In the genomic region with DNA sequence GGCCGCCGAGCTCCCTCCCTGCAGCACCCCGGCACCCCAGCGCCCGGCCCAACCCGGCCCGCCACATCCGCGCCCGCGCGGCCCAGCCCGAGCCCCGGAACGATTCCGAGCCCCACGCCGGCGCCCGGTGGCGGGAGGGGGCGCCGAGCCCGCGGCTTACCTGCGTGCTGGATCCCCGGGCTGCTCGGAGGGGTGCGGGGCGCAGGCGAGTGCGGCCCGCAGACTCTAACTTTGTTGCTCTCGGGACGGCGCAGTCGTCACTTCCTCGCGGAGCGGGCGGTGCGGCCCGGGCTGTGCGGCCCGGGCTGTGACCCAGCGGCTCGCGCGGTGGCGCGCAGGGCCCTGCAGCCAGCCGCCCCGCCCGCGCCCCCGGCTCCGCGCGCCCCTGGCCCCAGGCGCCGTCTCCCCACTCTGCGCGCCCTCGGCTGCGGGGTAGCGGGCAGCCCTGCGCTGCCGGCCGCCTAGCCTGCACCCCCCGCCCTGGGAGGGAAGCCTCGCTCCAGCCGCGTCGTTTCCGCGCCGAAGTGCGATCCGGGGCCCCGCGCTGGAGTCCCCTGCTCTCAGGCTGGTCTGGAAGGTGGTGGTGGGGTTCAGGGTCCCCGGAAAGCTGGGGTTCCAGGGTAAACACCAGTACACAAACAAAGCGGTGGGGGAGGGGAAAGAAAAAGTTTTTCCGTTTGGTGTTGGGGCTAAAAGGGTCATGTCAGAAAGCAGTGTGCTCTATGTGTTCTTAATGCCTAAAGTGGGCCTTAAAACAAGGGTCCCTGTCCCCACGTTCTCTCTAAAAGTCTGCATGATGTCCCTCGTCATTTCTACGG, we compare ENCODE assay signal across 1 cellular context.
TF ChIP-seq lines count a peak whose summit lies in the region.

No MANE protein-coding gene starts in this region.

TF ChIP-seq in SK-N-SH treated with all-trans-retinoic acid at 6 μM for 48 hours, 23 proteins besides CTCF, POLR2A, EP300 and RAD21 (continued from another document):
- TF ChIP-seq ZFP30 (CRISPR knock-in tag; IDR thresholded peaks at IDR 0.05) (no peak), ZC3H10 (CRISPR knock-in tag; IDR thresholded peaks at IDR 0.05) (no peak)
